In the genomic region with DNA sequence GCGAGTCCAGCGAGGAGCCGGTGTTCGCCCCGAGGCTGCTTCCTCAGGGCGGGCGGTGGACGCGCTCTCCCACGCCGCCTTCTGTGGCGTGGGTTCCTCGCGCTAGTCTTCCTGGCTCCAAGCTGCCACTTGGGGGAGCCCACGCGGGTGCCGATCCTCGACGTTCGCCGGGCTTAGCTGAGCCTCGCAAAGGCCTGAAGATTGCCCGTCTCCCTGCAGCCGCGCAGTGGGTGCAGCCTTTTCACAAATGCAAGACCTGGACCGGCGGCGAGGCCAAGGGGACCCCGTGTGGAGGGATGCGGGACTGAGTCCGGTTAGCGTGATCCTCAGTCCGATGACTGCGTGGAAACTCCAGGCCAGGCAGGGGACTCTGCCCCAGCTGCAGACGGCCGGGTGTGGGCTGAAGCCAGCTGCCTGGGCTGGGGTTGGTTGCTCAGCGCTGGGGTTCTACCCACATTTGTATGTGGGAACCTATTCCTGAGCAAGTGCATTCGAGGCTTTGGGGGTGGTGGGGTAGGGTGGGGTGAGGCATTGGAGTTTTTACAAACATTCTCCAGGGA, we compare ENCODE assay signal across 1 cellular context.
A peak's percentile ranks its signal among the peaks of the same experiment; 100 is the strongest.
TF ChIP-seq lines count a peak whose summit lies in the region.

No MANE protein-coding gene starts in this region.

TF ChIP-seq in HEK293, 187 proteins besides CTCF, POLR2A, EP300 and RAD21 (continued from another document):
- no peak for TF ChIP-seq ZNF670 (tag by site-specific recombination; IDR thresholded peaks at IDR 0.05; ENCODE audit: low read depth)
- TF ChIP-seq ZBTB7A (tag by site-specific recombination; IDR thresholded peaks at IDR 0.05; ENCODE audit: low read depth): no peak; the same call in 1 of the 2 replicates
- TF ChIP-seq ZNF146 (tag by site-specific recombination; IDR thresholded peaks at IDR 0.05): 0 out of 2 replicates have a peak, but pooled peaks have one; percentile 39
- peak; percentile 42; the same call in 1 of the 2 replicates for TF ChIP-seq ZNF433 (tag by site-specific recombination; IDR thresholded peaks at IDR 0.05; ENCODE audit: low read depth)
- TF ChIP-seq ZNF223 (tag by site-specific recombination; IDR thresholded peaks at IDR 0.05): no peak
- no peak; the same call in 1 of the 2 replicates for TF ChIP-seq KLF16 (tag by site-specific recombination; IDR thresholded peaks at IDR 0.05)
- no peak; the same call in none of the 2 replicates for TF ChIP-seq ZNF16 (tag by site-specific recombination; IDR thresholded peaks at IDR 0.05; ENCODE audit: low read depth)
- TF ChIP-seq ZXDB (tag by site-specific recombination; IDR thresholded peaks at IDR 0.05): peak; percentile 73; the same call in 1 of the 2 replicates
- peak; percentile 84; the same call in 1 of the 2 replicates for TF ChIP-seq ZNF837 (tag by site-specific recombination; IDR thresholded peaks at IDR 0.05)
- peak; percentile 83; the same call in 1 of the 2 replicates for TF ChIP-seq BCL11A (tag by site-specific recombination; IDR thresholded peaks at IDR 0.05; ENCODE audit: low read depth)
- no peak; the same call in 1 of the 2 replicates for TF ChIP-seq ZNF610 (tag by site-specific recombination; IDR thresholded peaks at IDR 0.05; ENCODE audit: borderline replicate concordance)
- TF ChIP-seq, protein P1, sequence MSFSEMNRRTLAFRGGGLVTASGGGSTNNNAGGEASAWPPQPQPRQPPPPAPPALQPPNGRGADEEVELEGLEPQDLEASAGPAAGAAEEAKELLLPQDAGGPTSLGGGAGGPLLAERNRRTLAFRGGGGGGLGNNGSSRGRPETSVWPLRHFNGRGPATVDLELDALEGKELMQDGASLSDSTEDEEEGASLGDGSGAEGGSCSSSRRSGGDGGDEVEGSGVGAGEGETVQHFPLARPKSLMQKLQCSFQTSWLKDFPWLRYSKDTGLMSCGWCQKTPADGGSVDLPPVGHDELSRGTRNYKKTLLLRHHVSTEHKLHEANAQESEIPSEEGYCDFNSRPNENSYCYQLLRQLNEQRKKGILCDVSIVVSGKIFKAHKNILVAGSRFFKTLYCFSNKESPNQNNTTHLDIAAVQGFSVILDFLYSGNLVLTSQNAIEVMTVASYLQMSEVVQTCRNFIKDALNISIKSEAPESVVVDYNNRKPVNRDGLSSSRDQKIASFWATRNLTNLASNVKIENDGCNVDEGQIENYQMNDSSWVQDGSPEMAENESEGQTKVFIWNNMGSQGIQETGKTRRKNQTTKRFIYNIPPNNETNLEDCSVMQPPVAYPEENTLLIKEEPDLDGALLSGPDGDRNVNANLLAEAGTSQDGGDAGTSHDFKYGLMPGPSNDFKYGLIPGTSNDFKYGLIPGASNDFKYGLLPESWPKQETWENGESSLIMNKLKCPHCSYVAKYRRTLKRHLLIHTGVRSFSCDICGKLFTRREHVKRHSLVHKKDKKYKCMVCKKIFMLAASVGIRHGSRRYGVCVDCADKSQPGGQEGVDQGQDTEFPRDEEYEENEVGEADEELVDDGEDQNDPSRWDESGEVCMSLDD (tag by site-specific recombination; IDR thresholded peaks at IDR 0.05): peak; percentile 96
- TF ChIP-seq ZNF664 (tag by site-specific recombination; IDR thresholded peaks at IDR 0.05): no peak
- TF ChIP-seq, protein P2, sequence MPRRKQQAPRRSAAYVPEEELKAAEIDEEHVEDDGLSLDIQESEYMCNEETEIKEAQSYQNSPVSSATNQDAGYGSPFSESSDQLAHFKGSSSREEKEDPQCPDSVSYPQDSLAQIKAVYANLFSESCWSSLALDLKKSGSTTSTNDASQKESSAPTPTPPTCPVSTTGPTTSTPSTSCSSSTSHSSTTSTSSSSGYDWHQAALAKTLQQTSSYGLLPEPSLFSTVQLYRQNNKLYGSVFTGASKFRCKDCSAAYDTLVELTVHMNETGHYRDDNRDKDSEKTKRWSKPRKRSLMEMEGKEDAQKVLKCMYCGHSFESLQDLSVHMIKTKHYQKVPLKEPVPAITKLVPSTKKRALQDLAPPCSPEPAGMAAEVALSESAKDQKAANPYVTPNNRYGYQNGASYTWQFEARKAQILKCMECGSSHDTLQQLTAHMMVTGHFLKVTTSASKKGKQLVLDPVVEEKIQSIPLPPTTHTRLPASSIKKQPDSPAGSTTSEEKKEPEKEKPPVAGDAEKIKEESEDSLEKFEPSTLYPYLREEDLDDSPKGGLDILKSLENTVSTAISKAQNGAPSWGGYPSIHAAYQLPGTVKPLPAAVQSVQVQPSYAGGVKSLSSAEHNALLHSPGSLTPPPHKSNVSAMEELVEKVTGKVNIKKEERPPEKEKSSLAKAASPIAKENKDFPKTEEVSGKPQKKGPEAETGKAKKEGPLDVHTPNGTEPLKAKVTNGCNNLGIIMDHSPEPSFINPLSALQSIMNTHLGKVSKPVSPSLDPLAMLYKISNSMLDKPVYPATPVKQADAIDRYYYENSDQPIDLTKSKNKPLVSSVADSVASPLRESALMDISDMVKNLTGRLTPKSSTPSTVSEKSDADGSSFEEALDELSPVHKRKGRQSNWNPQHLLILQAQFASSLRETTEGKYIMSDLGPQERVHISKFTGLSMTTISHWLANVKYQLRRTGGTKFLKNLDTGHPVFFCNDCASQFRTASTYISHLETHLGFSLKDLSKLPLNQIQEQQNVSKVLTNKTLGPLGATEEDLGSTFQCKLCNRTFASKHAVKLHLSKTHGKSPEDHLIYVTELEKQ (tag by site-specific recombination; IDR thresholded peaks at IDR 0.05; ENCODE audit: borderline replicate concordance): peak; percentile 11; the same call in 1 of the 2 replicates
- no peak for TF ChIP-seq ZNF202 (tag by site-specific recombination; IDR thresholded peaks at IDR 0.05; ENCODE audit: borderline replicate concordance)
- TF ChIP-seq, protein P3, sequence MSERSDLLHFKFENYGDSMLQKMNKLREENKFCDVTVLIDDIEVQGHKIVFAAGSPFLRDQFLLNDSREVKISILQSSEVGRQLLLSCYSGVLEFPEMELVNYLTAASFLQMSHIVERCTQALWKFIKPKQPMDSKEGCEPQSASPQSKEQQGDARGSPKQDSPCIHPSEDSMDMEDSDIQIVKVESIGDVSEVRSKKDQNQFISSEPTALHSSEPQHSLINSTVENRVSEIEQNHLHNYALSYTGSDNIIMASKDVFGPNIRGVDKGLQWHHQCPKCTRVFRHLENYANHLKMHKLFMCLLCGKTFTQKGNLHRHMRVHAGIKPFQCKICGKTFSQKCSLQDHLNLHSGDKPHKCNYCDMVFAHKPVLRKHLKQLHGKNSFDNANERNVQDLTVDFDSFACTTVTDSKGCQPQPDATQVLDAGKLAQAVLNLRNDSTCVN (tag by site-specific recombination; optimal IDR thresholded peaks at IDR 0.05): peak; percentile 85
- TF ChIP-seq ZNF239 (tag by site-specific recombination; IDR thresholded peaks at IDR 0.05): no peak
- TF ChIP-seq, protein P4, sequence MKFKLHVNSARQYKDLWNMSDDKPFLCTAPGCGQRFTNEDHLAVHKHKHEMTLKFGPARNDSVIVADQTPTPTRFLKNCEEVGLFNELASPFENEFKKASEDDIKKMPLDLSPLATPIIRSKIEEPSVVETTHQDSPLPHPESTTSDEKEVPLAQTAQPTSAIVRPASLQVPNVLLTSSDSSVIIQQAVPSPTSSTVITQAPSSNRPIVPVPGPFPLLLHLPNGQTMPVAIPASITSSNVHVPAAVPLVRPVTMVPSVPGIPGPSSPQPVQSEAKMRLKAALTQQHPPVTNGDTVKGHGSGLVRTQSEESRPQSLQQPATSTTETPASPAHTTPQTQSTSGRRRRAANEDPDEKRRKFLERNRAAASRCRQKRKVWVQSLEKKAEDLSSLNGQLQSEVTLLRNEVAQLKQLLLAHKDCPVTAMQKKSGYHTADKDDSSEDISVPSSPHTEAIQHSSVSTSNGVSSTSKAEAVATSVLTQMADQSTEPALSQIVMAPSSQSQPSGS (tag by site-specific recombination; IDR thresholded peaks at IDR 0.05; ENCODE audit: low read depth): no peak
- TF ChIP-seq ZIC2 (tag by site-specific recombination; IDR thresholded peaks at IDR 0.05): peak; percentile 74
TF ChIP-seq in HEK293: peak in this region for 72.
